Comparison of ENCODE assay signal across 9 cellular contexts in genomic region chr1:110195196-110195595, GRCh38. TPM values are rescaled to one million over a fixed set of nuclear protein-coding genes. Genes with fewer than 3 reads are reported as not detected.
"Had no signal": no experiment of that assay in that cellular context is flagged by ENCODE, and none has a peak within 500 bp of the region (broad histone marks: within the 10 kb centered on the region; RNA-seq: fewer than 3 reads in every experiment).

No MANE protein-coding gene starts in this region.

- H3K4me3 ChIP-seq: K562 had no signal

- H3K27ac ChIP-seq: HL-60 had no signal

- ATAC-seq: HepG2, K562 had no signal

- H3K4me3 Mint-ChIP-seq: IgD-negative memory B cell had no signal

- DNase-seq: IMR-90, KBM-7 had no signal

- FAIRE-seq: HepG2, HTR-8/SVneo, K562 had no signal

- H3K9me3 Mint-ChIP-seq: IgD-negative memory B cell had no signal

RNA-seq across cellular contexts. Expression of gene SLC6A17, which starts 44.9 kb away (rescaled TPM):
- total RNA-seq: HepG2, HT-29, HT1080, K562 had no signal
- polyA plus RNA-seq: HepG2, IgD-negative memory B cell, K562 had no signal
